In genomic region chr7:110911632-110912031, GRCh38 we compare ENCODE assay signal across 10 cellular contexts.
"Had no signal": no experiment of that assay in that cellular context is flagged by ENCODE, and none has a peak within 500 bp of the region (broad histone marks: within the 10 kb centered on the region; RNA-seq: fewer than 3 reads in every experiment).

No MANE protein-coding gene starts in this region.

- H2AFZ ChIP-seq: GM23248, GM23338 had no signal

- FAIRE-seq: H1, H54 had no signal

- H3K4me2 ChIP-seq: GM23338 had no signal

- H3K27ac ChIP-seq: GM23248 had no signal

- H3K4me3 ChIP-seq: GM23248, GM23338, HAP-1 had no signal

- H3K9ac ChIP-seq: GM23248 had no signal

- DNase-seq: GM23248, GOT3, H7, H9, HCEC 1CT, HFFc6 had no signal

- H3K36me3 ChIP-seq: HAP-1 had no signal

- H3K9me3 ChIP-seq: HAP-1 had no signal
